In genomic region chr17:81719410-81720266, GRCh38 we compare ENCODE assay signal across 2 cellular contexts.
A peak's percentile ranks its signal among the peaks of the same experiment; 100 is the strongest.
TF ChIP-seq lines count a peak whose summit lies in the region.

No MANE protein-coding gene starts in this region.

TF ChIP-seq in HEK293, 187 proteins besides CTCF, POLR2A, EP300 and RAD21:
- TF ChIP-seq ZFHX2 (tag by site-specific recombination; conservative IDR thresholded peaks at IDR 0.05) (peak; percentile 72), PRDM4 (tag by site-specific recombination; IDR thresholded peaks at IDR 0.05) (no peak), ZNF792 (tag by site-specific recombination; IDR thresholded peaks at IDR 0.05) (no peak), ZFP3 (tag by site-specific recombination; IDR thresholded peaks at IDR 0.05; ENCODE audit: low read depth) (no peak), ZBTB8A (tag by site-specific recombination; IDR thresholded peaks at IDR 0.05) (0 out of 2 replicates have a peak, but pooled peaks have one; percentile 11), ZNF19 (tag by site-specific recombination; IDR thresholded peaks at IDR 0.05; ENCODE audit: low read depth) (no peak), ZNF514 (tag by site-specific recombination; IDR thresholded peaks at IDR 0.05) (no peak), EGR2 (tag by site-specific recombination; IDR thresholded peaks at IDR 0.05; ENCODE audit: low read depth) (peak; percentile 48; the same call in 1 of the 2 replicates), ZNF449 (tag by site-specific recombination; IDR thresholded peaks at IDR 0.05) (no peak), ZNF48 (tag by site-specific recombination; IDR thresholded peaks at IDR 0.05) (no peak)

TF ChIP-seq in K562, 482 proteins besides CTCF, POLR2A, EP300 and RAD21:
- TF ChIP-seq ZNF699 (CRISPR knock-in tag; IDR thresholded peaks at IDR 0.05; ENCODE audit: insufficient replicate concordance): no peak
- TF ChIP-seq TAF1 (IDR thresholded peaks at IDR 0.05; ENCODE audit: control insufficient read depth, extremely low read depth, insufficient read depth, low read length, severe bottlenecking): no peak
- TF ChIP-seq ZBTB33 (CRISPR knock-in tag; IDR thresholded peaks at IDR 0.05): peak; percentile 68; the same call in 1 of the 2 replicates
- no peak for TF ChIP-seq CHD4 (IDR thresholded peaks at IDR 0.05; ENCODE audit: insufficient read depth, insufficient replicate concordance, low read depth, low read length, poor library complexity, severe bottlenecking)
- no peak for TF ChIP-seq ZNF280A (IDR thresholded peaks at IDR 0.05; ENCODE audit: low read depth, partially characterized antibody)
- TF ChIP-seq RBFOX2 (IDR thresholded peaks at IDR 0.05; ENCODE audit: low read depth, low read length): peak; percentile 8; the same call in 1 of the 2 replicates
- no peak for TF ChIP-seq TCF15 (CRISPR knock-in tag; IDR thresholded peaks at IDR 0.05)
- TF ChIP-seq NR2F6 (CRISPR knock-in tag; IDR thresholded peaks at IDR 0.05): no peak
- peak; percentile 12; the same call in 1 of the 2 replicates for TF ChIP-seq POLR2G (IDR thresholded peaks at IDR 0.05; ENCODE audit: low read depth, low read length)
- TF ChIP-seq SFPQ (IDR thresholded peaks at IDR 0.05; ENCODE audit: low read depth, low read length): no peak
- no peak for TF ChIP-seq FOXJ2 (tag; IDR thresholded peaks at IDR 0.05)
- no peak for TF ChIP-seq HDGF (IDR thresholded peaks at IDR 0.05)
- no peak for TF ChIP-seq ZBTB40 (IDR thresholded peaks at IDR 0.05)
- no peak for TF ChIP-seq ZBTB40 (CRISPR knock-in tag; IDR thresholded peaks at IDR 0.05)
